ENCODE assay signal across 23 cellular contexts in the genomic region with DNA sequence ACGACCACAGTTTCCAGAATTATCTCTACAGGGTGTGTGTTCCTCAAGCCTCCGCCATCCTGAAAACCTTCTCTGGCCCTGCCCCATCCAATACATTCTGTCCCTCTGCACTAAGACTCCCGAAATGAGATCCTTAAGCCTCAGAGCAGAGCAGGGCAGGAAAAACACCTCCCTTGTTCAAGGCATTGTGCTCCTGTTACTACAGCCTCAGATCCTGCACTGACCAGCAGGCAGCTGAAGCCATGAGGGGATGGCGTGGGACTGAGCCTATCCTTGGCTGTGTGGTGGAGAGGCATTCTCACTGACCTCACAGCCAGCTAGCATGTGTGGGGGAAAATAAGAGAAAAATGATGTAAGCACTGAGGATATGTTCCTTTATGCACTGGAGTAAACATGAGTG.
DNase-seq lines count a peak whose midpoint lies in the region; ATAC-seq, FAIRE-seq and TF ChIP-seq lines count a peak whose summit lies in the region.
"Had no signal": no experiment of that assay in that cellular context is flagged by ENCODE, and none has a peak within 500 bp of the region (broad histone marks: within the 10 kb centered on the region; RNA-seq: fewer than 3 reads in every experiment).

No MANE protein-coding gene starts in this region.

- no peak for FAIRE-seq in frontal cortex (lab: Jason Lieb, UNC)
- FAIRE-seq: GM12892 had no signal

- no peaks in the 10 kb centered on the region for H3K36me3 Mint-ChIP-seq in CD14-positive monocyte
- H3K36me3 Mint-ChIP-seq in chondrocyte (ENCODE audit: low read depth), result no peaks in the 10 kb centered on the region
- no peaks in the 10 kb centered on the region for H3K36me3 Mint-ChIP-seq in nephron (ENCODE audit: low read depth)

- ATAC-seq in GM21737 (IDR thresholded peaks at IDR 0.05; ENCODE audit: unreplicated experiment) (no peak), HG03457 (IDR thresholded peaks at IDR 0.05; ENCODE audit: unreplicated experiment) (no peak)

- H3K27me3 Mint-ChIP-seq in CD14-positive monocyte (ENCODE audit: low read depth in 3 of 3), result peaks cover 2 to 4% (median 3%) of the 10 kb centered on the region in 3 donors
- H3K27me3 Mint-ChIP-seq in chondrocyte (ENCODE audit: low read depth), result peaks cover 19% of the 10 kb centered on the region
- peaks cover 12% of the 10 kb centered on the region for H3K27me3 Mint-ChIP-seq in nephron (ENCODE audit: low read depth)

- peak; percentile 1 for DNase-seq in activated CD8-positive, alpha-beta memory T cell treated with anti-CD3 and anti-CD28 coated beads, Interleukin-2, amount 50 U/mL, for 4 hours
- DNase-seq in activated CD8-positive, alpha-beta memory T cell treated with anti-CD3 and anti-CD28 coated beads for 24 hours, result no peak
- DNase-seq in CD14-positive monocyte (ENCODE audit: low spot score) (peak; percentile 24), chondrocyte (ENCODE audit: low spot score) (peak; percentile 1), frontal cortex (ENCODE audit: low spot score in 2 of 2) (no peak)
- DNase-seq: 8988T, ACHN, BE2C, Calu3, DND-41, H7, NCI-H1092, NCI-H1417 treated with DMSO at 0.1 percent for 48 hours, NCI-H2081, NCI-H226, NCI-H510A, NCI-H69, RPMI8226, SHP77 had no signal

- H3K4me3 Mint-ChIP-seq in CD14-positive monocyte (no peak overlapping the region), chondrocyte (ENCODE audit: unreplicated experiment) (no peak overlapping the region), nephron (no peak overlapping the region)

- intact Hi-C loops in CD14-positive monocyte (cut with micrococcal nuclease), result no loop called here

- no peak for TF ChIP-seq CTCF in CD14-positive monocyte (IDR thresholded peaks at IDR 0.05)
- no peak for TF ChIP-seq CTCF in chondrocyte (IDR thresholded peaks at IDR 0.05)
- no peak for TF ChIP-seq CTCF in nephron (IDR thresholded peaks at IDR 0.05; ENCODE audit: unreplicated experiment in 3 of 3)

- H3K27ac Mint-ChIP-seq in CD14-positive monocyte (no peak overlapping the region), chondrocyte (ENCODE audit: unreplicated experiment) (no peak overlapping the region), nephron (peak overlapping the region; percentile 1 to 12 (median 10))

- H3K9me3 Mint-ChIP-seq in CD14-positive monocyte (peaks cover 0 to 1% (median 0%) of the 10 kb centered on the region in 7 donors), chondrocyte (ENCODE audit: low read depth) (no peaks in the 10 kb centered on the region), nephron (no peaks in the 10 kb centered on the region)

- H3K4me1 Mint-ChIP-seq in CD14-positive monocyte (peaks cover 27% of the 10 kb centered on the region), chondrocyte (ENCODE audit: low read depth) (no peaks in the 10 kb centered on the region), nephron (peaks cover 72% of the 10 kb centered on the region)

Comparison
In these comparisons a context has a peak if more than half of its experiments do, and no peak if none do; other contexts are left out.
1. DNase-seq: peak in activated CD8-positive, alpha-beta memory T cell treated with anti-CD3 and anti-CD28 coated beads, Interleukin-2, amount 50 U/mL, for 4 hours (single experiment), CD14-positive monocyte (single experiment) and chondrocyte (single experiment); none in activated CD8-positive, alpha-beta memory T cell treated with anti-CD3 and anti-CD28 coated beads for 24 hours (single experiment) and frontal cortex (0 of 2).
2. H3K27ac Mint-ChIP-seq: peak in nephron (3 of 3); none in CD14-positive monocyte (0 of 7) and chondrocyte (single experiment).